ENCODE assay signal across 40 cellular contexts in the genomic region with DNA sequence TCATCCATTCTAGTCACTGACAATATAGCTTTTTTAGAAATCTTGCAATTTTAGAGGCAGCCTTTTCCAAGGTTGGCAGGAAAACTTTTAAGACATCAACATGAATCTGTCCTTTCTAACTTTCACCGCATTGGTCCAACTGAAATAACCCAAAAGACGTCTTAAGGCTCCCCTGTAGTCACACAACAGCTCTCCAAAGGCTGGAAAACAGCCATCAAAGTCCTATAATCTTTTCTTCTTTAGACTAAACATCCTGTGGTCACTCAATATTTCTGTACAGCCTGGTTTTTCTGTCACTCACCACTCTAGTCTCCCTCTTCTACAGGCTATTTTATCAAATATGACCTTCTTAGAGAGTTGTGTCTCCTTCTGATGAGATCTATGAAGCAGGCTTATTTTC. TPM values are rescaled to one million over a fixed set of nuclear protein-coding genes. Genes with fewer than 3 reads are reported as not detected.
"Had no signal": no experiment of that assay in that cellular context is flagged by ENCODE, and none has a peak within 500 bp of the region (broad histone marks: within the 10 kb centered on the region; RNA-seq: fewer than 3 reads in every experiment).

No MANE protein-coding gene starts in this region.

- H3K9me3 Mint-ChIP-seq: activated CD4-positive, alpha-beta memory T cell treated with anti-CD3 and anti-CD28 coated beads, Interleukin-2, amount 10 ng/mL, durations not matched to agents 7 days and 5 days; activated CD4-positive, alpha-beta T cell treated with anti-CD3 and anti-CD28 coated beads, Interleukin-2, amount 10 ng/mL, durations not matched to agents 7 days and 5 days; activated naive CD4-positive, alpha-beta T cell treated with anti-CD3 and anti-CD28 coated beads, Interleukin-2, amount 10 ng/mL, durations not matched to agents 7 days and 5 days; activated naive CD4-positive, alpha-beta T cell treated with anti-CD3 and anti-CD28 coated beads, Interleukin-2, amount 50 U/mL, for 24 hours; activated naive CD8-positive, alpha-beta T cell treated with anti-CD3 and anti-CD28 coated beads, Interleukin-2, amount 10 ng/mL, durations not matched to agents 7 days and 5 days; activated naive CD8-positive, alpha-beta T cell treated with anti-CD3 and anti-CD28 coated beads, Interleukin-2, amount 50 U/mL, for 24 hours; activated T-cell treated with anti-CD3 and anti-CD28 coated beads, Interleukin-2, amount 50 U/mL, for 24 hours; activated T-helper 2 cell treated with anti-CD3 and anti-CD28 coated beads, Interferon-gamma antibody, Interleukin-2, Interleukin-4, amounts not matched to agents 10 μg/mL and 5 μg/mL and 100 μg/mL, durations not matched to agents 14 hours and 24 hours and 36 hours; brain; central memory CD8-positive, alpha-beta T cell; T-helper 1 cell treated with Interleukin-12 subunit alpha and Interleukin-12 subunit beta and Interleukin-4 antibody, amounts not matched to agents 30 μg/mL and 1 μg/mL, for 36 hours; T-helper 2 cell treated with Interferon-gamma antibody and Interleukin-4, amounts not matched to agents 5 μg/mL and 100 μg/mL, for 36 hours; WTC11 had no signal

- H3K9me3 ChIP-seq: ascending aorta had no signal

- H3K36me3 ChIP-seq: ascending aorta, cardiac muscle cell, WERI-Rb-1 had no signal

- H3K4me3 ChIP-seq: ascending aorta, cardiac muscle cell had no signal

- H3K27me3 Mint-ChIP-seq: brain had no signal

- H3K27me3 ChIP-seq: ascending aorta, cardiac muscle cell had no signal

- H3K4me1 Mint-ChIP-seq: activated CD8-positive, alpha-beta memory T cell treated with anti-CD3 and anti-CD28 coated beads, Interleukin-2, amount 10 ng/mL, durations not matched to agents 7 days and 5 days; activated naive CD4-positive, alpha-beta T cell treated with anti-CD3 and anti-CD28 coated beads, Interleukin-2, amount 50 U/mL, for 24 hours; activated naive CD8-positive, alpha-beta T cell treated with anti-CD3 and anti-CD28 coated beads, Interleukin-2, amount 50 U/mL, for 24 hours; central memory CD8-positive, alpha-beta T cell had no signal

- H3K27ac ChIP-seq: ascending aorta, cardiac muscle cell, WERI-Rb-1 had no signal

- ATAC-seq: activated CD4-positive, alpha-beta T cell treated with anti-CD3 and anti-CD28 coated beads for 36 hours; activated CD4-positive, CD25-positive, alpha-beta regulatory T cell treated with anti-CD3 and anti-CD28 coated beads, Interleukin-2, amount 50 U/mL, for 24 hours; activated CD8-positive, alpha-beta memory T cell treated with anti-CD3 and anti-CD28 coated beads, Interleukin-2, amount 10 ng/mL, durations not matched to agents 7 days and 5 days; activated CD8-positive, alpha-beta T cell treated with anti-CD3 and anti-CD28 coated beads, Interleukin-2, amount 10 ng/mL, durations not matched to agents 7 days and 5 days; activated naive CD8-positive, alpha-beta T cell treated with anti-CD3 and anti-CD28 coated beads, Interleukin-2, amount 50 U/mL, for 24 hours; WTC11 had no signal

- H3K4me3 Mint-ChIP-seq: activated CD4-positive, alpha-beta memory T cell treated with anti-CD3 and anti-CD28 coated beads, Interleukin-2, amount 10 ng/mL, durations not matched to agents 7 days and 5 days; activated CD4-positive, alpha-beta T cell treated with anti-CD3 and anti-CD28 coated beads for 36 hours; activated CD4-positive, alpha-beta T cell treated with anti-CD3 and anti-CD28 coated beads, Interleukin-2, amount 10 ng/mL, durations not matched to agents 7 days and 5 days; activated CD8-positive, alpha-beta memory T cell treated with anti-CD3 and anti-CD28 coated beads, Interleukin-2, amount 10 ng/mL, durations not matched to agents 7 days and 5 days; activated CD8-positive, alpha-beta T cell treated with anti-CD3 and anti-CD28 coated beads, Interleukin-2, amount 10 ng/mL, durations not matched to agents 7 days and 5 days; activated naive CD4-positive, alpha-beta T cell treated with anti-CD3 and anti-CD28 coated beads, Interleukin-2, amount 10 ng/mL, durations not matched to agents 7 days and 5 days; activated naive CD4-positive, alpha-beta T cell treated with anti-CD3 and anti-CD28 coated beads, Interleukin-2, amount 50 U/mL, for 24 hours; activated naive CD8-positive, alpha-beta T cell; activated naive CD8-positive, alpha-beta T cell treated with anti-CD3 and anti-CD28 coated beads, Interleukin-2, amount 10 ng/mL, durations not matched to agents 7 days and 5 days; activated naive CD8-positive, alpha-beta T cell treated with anti-CD3 and anti-CD28 coated beads, Interleukin-2, amount 50 U/mL, for 24 hours; activated T-cell treated with anti-CD3 and anti-CD28 coated beads, Interleukin-2, amount 50 U/mL, for 24 hours; brain; central memory CD8-positive, alpha-beta T cell; T-helper 1 cell treated with Interleukin-12 subunit alpha and Interleukin-12 subunit beta and Interleukin-4 antibody, amounts not matched to agents 30 μg/mL and 1 μg/mL, for 36 hours; T-helper 2 cell treated with Interferon-gamma antibody and Interleukin-4, amounts not matched to agents 5 μg/mL and 100 μg/mL, for 36 hours; WTC11 had no signal

- FAIRE-seq: bronchial epithelial cell, TTC549 had no signal

- H3K4me1 ChIP-seq: ascending aorta had no signal

- H3K36me3 Mint-ChIP-seq: activated CD8-positive, alpha-beta memory T cell treated with anti-CD3 and anti-CD28 coated beads, Interleukin-2, amount 10 ng/mL, durations not matched to agents 7 days and 5 days; activated naive CD4-positive, alpha-beta T cell treated with anti-CD3 and anti-CD28 coated beads, Interleukin-2, amount 10 ng/mL, durations not matched to agents 7 days and 5 days; activated naive CD4-positive, alpha-beta T cell treated with anti-CD3 and anti-CD28 coated beads, Interleukin-2, amount 50 U/mL, for 24 hours; activated naive CD8-positive, alpha-beta T cell; activated naive CD8-positive, alpha-beta T cell treated with anti-CD3 and anti-CD28 coated beads, Interleukin-2, amount 10 ng/mL, durations not matched to agents 7 days and 5 days; brain; WTC11 had no signal

- DNase-seq: activated CD4-positive, alpha-beta memory T cell treated with anti-CD3 and anti-CD28 coated beads, Interleukin-2, amount 10 ng/mL, durations not matched to agents 7 days and 5 days; activated CD4-positive, alpha-beta T cell treated with anti-CD3 and anti-CD28 coated beads for 1 hour; activated CD4-positive, alpha-beta T cell treated with anti-CD3 and anti-CD28 coated beads for 36 hours; activated CD4-positive, alpha-beta T cell treated with anti-CD3 and anti-CD28 coated beads for 48 hours; activated CD4-positive, alpha-beta T cell treated with anti-CD3 and anti-CD28 coated beads, Interleukin-2, amount 10 ng/mL, durations not matched to agents 7 days and 5 days; activated CD4-positive, alpha-beta T cell treated with anti-CD3 and anti-CD28 coated beads, Interleukin-2, amount 50 U/mL, for 48 hours; activated CD4-positive, CD25-positive, alpha-beta regulatory T cell; activated CD8-positive, alpha-beta memory T cell treated with anti-CD3 and anti-CD28 coated beads for 24 hours; activated CD8-positive, alpha-beta memory T cell treated with anti-CD3 and anti-CD28 coated beads, Interleukin-2, amount 10 ng/mL, durations not matched to agents 7 days and 5 days; activated CD8-positive, alpha-beta memory T cell treated with anti-CD3 and anti-CD28 coated beads, Interleukin-2, amount 50 U/mL, for 48 hours; activated CD8-positive, alpha-beta T cell treated with anti-CD3 and anti-CD28 coated beads, Interleukin-2, amount 10 ng/mL, durations not matched to agents 7 days and 5 days; activated effector memory CD4-positive, alpha-beta T cell treated with Interleukin-2 at 50 U/mL for 16 hours; activated gamma-delta T cell; activated naive CD4-positive, alpha-beta T cell treated with anti-CD3 and anti-CD28 coated beads, Interleukin-2, amount 10 ng/mL, durations not matched to agents 7 days and 5 days; activated naive CD4-positive, alpha-beta T cell treated with Interleukin-2 at 50 U/mL for 16 hours; activated naive CD8-positive, alpha-beta T cell treated with anti-CD3 and anti-CD28 coated beads, Interleukin-2, amount 10 ng/mL, durations not matched to agents 7 days and 5 days; activated naive CD8-positive, alpha-beta T cell treated with anti-CD3 and anti-CD28 coated beads, Interleukin-2, amount 50 U/mL, for 24 hours; activated T-cell treated with anti-CD3 and anti-CD28 coated beads, Interleukin-2, amount 50 U/mL, for 24 hours; activated T-cell treated with anti-CD3 and anti-CD28 coated beads, Interleukin-2, amount 50 U/mL, for 48 hours; amygdala; anterior cingulate cortex; caudate nucleus; cerebellar nuclear complex; T-helper 1 cell; T-helper 2 cell; T-helper 9 cell; WERI-Rb-1 had no signal

- H3K27ac Mint-ChIP-seq: activated CD4-positive, alpha-beta memory T cell treated with anti-CD3 and anti-CD28 coated beads, Interleukin-2, amount 10 ng/mL, durations not matched to agents 7 days and 5 days; activated CD4-positive, alpha-beta T cell treated with anti-CD3 and anti-CD28 coated beads for 36 hours; activated CD4-positive, alpha-beta T cell treated with anti-CD3 and anti-CD28 coated beads, Interleukin-2, amount 10 ng/mL, durations not matched to agents 7 days and 5 days; activated CD8-positive, alpha-beta memory T cell treated with anti-CD3 and anti-CD28 coated beads, Interleukin-2, amount 10 ng/mL, durations not matched to agents 7 days and 5 days; activated CD8-positive, alpha-beta T cell treated with anti-CD3 and anti-CD28 coated beads, Interleukin-2, amount 10 ng/mL, durations not matched to agents 7 days and 5 days; activated naive CD4-positive, alpha-beta T cell treated with anti-CD3 and anti-CD28 coated beads, Interleukin-2, amount 10 ng/mL, durations not matched to agents 7 days and 5 days; activated naive CD4-positive, alpha-beta T cell treated with anti-CD3 and anti-CD28 coated beads, Interleukin-2, amount 50 U/mL, for 24 hours; activated naive CD8-positive, alpha-beta T cell; activated naive CD8-positive, alpha-beta T cell treated with anti-CD3 and anti-CD28 coated beads, Interleukin-2, amount 10 ng/mL, durations not matched to agents 7 days and 5 days; activated naive CD8-positive, alpha-beta T cell treated with anti-CD3 and anti-CD28 coated beads, Interleukin-2, amount 50 U/mL, for 24 hours; activated T-cell treated with anti-CD3 and anti-CD28 coated beads, Interleukin-2, amount 50 U/mL, for 24 hours; activated T-helper 2 cell treated with anti-CD3 and anti-CD28 coated beads, Interferon-gamma antibody, Interleukin-2, Interleukin-4, amounts not matched to agents 10 μg/mL and 5 μg/mL and 100 μg/mL, durations not matched to agents 14 hours and 24 hours and 36 hours; brain; T-helper 1 cell treated with Interleukin-12 subunit alpha and Interleukin-12 subunit beta and Interleukin-4 antibody, amounts not matched to agents 30 μg/mL and 1 μg/mL, for 36 hours; T-helper 2 cell treated with Interferon-gamma antibody and Interleukin-4, amounts not matched to agents 5 μg/mL and 100 μg/mL, for 36 hours; WTC11 had no signal

RNA-seq across cellular contexts. Expression of a gene that starts 4.5 kb away (rescaled TPM):
- total RNA-seq: activated CD4-positive, alpha-beta memory T cell treated with anti-CD3 and anti-CD28 coated beads, Interleukin-2, amount 10 ng/mL, durations not matched to agents 7 days and 5 days; activated CD4-positive, alpha-beta T cell treated with anti-CD3 and anti-CD28 coated beads for 36 hours; activated CD4-positive, alpha-beta T cell treated with anti-CD3 and anti-CD28 coated beads, Interleukin-2, amount 10 ng/mL, durations not matched to agents 7 days and 5 days; activated CD8-positive, alpha-beta memory T cell treated with anti-CD3 and anti-CD28 coated beads, Interleukin-2, amount 10 ng/mL, durations not matched to agents 7 days and 5 days; activated CD8-positive, alpha-beta T cell treated with anti-CD3 and anti-CD28 coated beads, Interleukin-2, amount 10 ng/mL, durations not matched to agents 7 days and 5 days; activated naive CD8-positive, alpha-beta T cell treated with anti-CD3 and anti-CD28 coated beads, Interleukin-2, amount 10 ng/mL, durations not matched to agents 7 days and 5 days; activated T-helper 2 cell treated with anti-CD3 and anti-CD28 coated beads, Interferon-gamma antibody, Interleukin-2, Interleukin-4, amounts not matched to agents 10 μg/mL and 5 μg/mL and 100 μg/mL, durations not matched to agents 14 hours and 24 hours and 36 hours had no signal
